15 cellular contexts compared by ENCODE assay signal in genomic region chrX:107574054-107574683, GRCh38. TPM values are rescaled to one million over a fixed set of nuclear protein-coding genes. Genes with fewer than 3 reads are reported as not detected.
DNase-seq lines count a peak whose midpoint lies in the region; ATAC-seq and TF ChIP-seq lines count a peak whose summit lies in the region.
"Had no signal": no experiment of that assay in that cellular context is flagged by ENCODE, and none has a peak within 500 bp of the region (broad histone marks: within the 10 kb centered on the region; RNA-seq: fewer than 3 reads in every experiment).

No MANE protein-coding gene starts in this region.

- H3K4me2 ChIP-seq in PC-9 (peak overlapping the region; percentile 62), osteoblast (ENCODE audit: insufficient read depth, low read length) (peak overlapping the region; percentile 24)

- H3F3A ChIP-seq in PC-9 (ENCODE audit: insufficient read depth, low read depth): peaks cover 39% of the 10 kb centered on the region

- H3K27me3 ChIP-seq in PC-9 (ENCODE audit: insufficient read depth, low read depth) (no peaks in the 10 kb centered on the region), osteoblast (ENCODE audit: insufficient read depth, low read length) (peaks cover 5% of the 10 kb centered on the region), lower lobe of right lung (ENCODE audit: low read depth) (no peaks in the 10 kb centered on the region)
- H3K27me3 ChIP-seq: testis had no signal

- H3K9me2 ChIP-seq in PC-9 (ENCODE audit: insufficient read depth): no peaks in the 10 kb centered on the region

- DNase-seq in PC-9 (peak in 1 of 2 experiments; percentile 93), epithelial cell of prostate (ENCODE audit: low read depth, low spot score) (no peak), osteoblast (ENCODE audit: insufficient read length, low spot score, missing footprints) (no peak), NAMALWA (ENCODE audit: low spot score) (no peak), lower lobe of right lung (no peak)
- DNase-seq in activated T-cell treated with anti-CD3 and anti-CD28 coated beads, Interleukin-2, amount 50 U/mL, for 48 hours: no peak
- DNase-seq: naive B cell, NCI-H1048, NCI-H524, Right ventricle myocardium superior, testis, WERI-Rb-1 had no signal

- CTCF ChIA-PET in PC-9 (lab: Charles Lee): no interaction called here

- H2AFZ ChIP-seq in PC-9 (0 out of 2 replicates have a peak overlapping the region, but pooled peaks have one; percentile 2), osteoblast (ENCODE audit: low read length) (no peak overlapping the region)

- no peaks in the 10 kb centered on the region for H3K36me3 ChIP-seq in PC-9 (ENCODE audit: low read depth)
- H3K36me3 ChIP-seq in osteoblast (ENCODE audit: insufficient read depth, low read length): no peaks in the 10 kb centered on the region
- no peaks in the 10 kb centered on the region for H3K36me3 ChIP-seq in lower lobe of right lung
- H3K36me3 ChIP-seq: WERI-Rb-1 had no signal

- POLR2A ChIA-PET in PC-9 (lab: Charles Lee; ENCODE audit: unreplicated experiment): no interaction called here

- no peak overlapping the region for H3K4me3 ChIP-seq in PC-9
- no peak overlapping the region for H3K4me3 ChIP-seq in osteoblast (ENCODE audit: insufficient read depth, low read length)
- H3K4me3 ChIP-seq in lower lobe of right lung: no peak overlapping the region
- H3K4me3 ChIP-seq: testis had no signal

- ATAC-seq in GM18499 (IDR thresholded peaks at IDR 0.05; ENCODE audit: insufficient read depth, unreplicated experiment) (peak; percentile 38), HG03135 (IDR thresholded peaks at IDR 0.05; ENCODE audit: unreplicated experiment) (no peak), lower lobe of right lung (no peak)
- ATAC-seq: sciatic nerve had no signal

- H4K20me1 ChIP-seq in PC-9 (ENCODE audit: insufficient read depth): no peaks in the 10 kb centered on the region
- H4K20me1 ChIP-seq in osteoblast (ENCODE audit: insufficient read depth, low read length): peaks cover 2% of the 10 kb centered on the region

- no TSS peak for BruUV-seq in PC-9 (replicated peaks; lab: Mats Ljungman, UMichigan)

- H3K4me1 ChIP-seq in PC-9 (replicated peaks; ENCODE audit: insufficient read depth) (peaks cover 45% of the 10 kb centered on the region), osteoblast (ENCODE audit: insufficient read depth, low read length) (peaks cover 26% of the 10 kb centered on the region), lower lobe of right lung (no peaks in the 10 kb centered on the region)
- H3K4me1 ChIP-seq: testis had no signal

- H3K9me3 ChIP-seq in PC-9 (ENCODE audit: insufficient read depth, low read depth) (peaks cover 6% of the 10 kb centered on the region), osteoblast (ENCODE audit: low read depth, low read length) (peaks cover 4% of the 10 kb centered on the region), lower lobe of right lung (no peaks in the 10 kb centered on the region)
- H3K9me3 ChIP-seq: testis had no signal

- H3K79me2 ChIP-seq in PC-9 (ENCODE audit: low read depth) (no peaks in the 10 kb centered on the region), osteoblast (ENCODE audit: insufficient read depth, low read length) (no peaks in the 10 kb centered on the region)

- intact Hi-C loops in PC-9 (cut with micrococcal nuclease; ENCODE audit: unreplicated experiment): loop anchor here (5.0 kb wide), 1 partner anchor 53 kb away; the partner anchor contains the start of gene PRPS1
- intact Hi-C loops in lower lobe of right lung (cut with DNase I): no loop called here

- TF ChIP-seq CTCF in PC-9 (conservative IDR thresholded peaks at IDR 0.05) (no peak), osteoblast (IDR thresholded peaks at IDR 0.05; ENCODE audit: extremely low read depth, low read depth, low read length) (no peak), lower lobe of right lung (IDR thresholded peaks at IDR 0.05) (no peak)

- H3K27ac ChIP-seq in PC-9 (peak overlapping the region; percentile 95), epithelial cell of prostate (peak overlapping the region; percentile 79), osteoblast (ENCODE audit: low read depth, low read length) (peak overlapping the region; percentile 92), lower lobe of right lung (no peak overlapping the region)
- H3K27ac ChIP-seq: testis, WERI-Rb-1 had no signal

RNA-seq across cellular contexts. Expression of gene PRPS1, which starts 54.1 kb away (rescaled TPM):
- 67.4 and 67.9 TPM in 2 replicates for total RNA-seq in PC-9 (2021)
- 30.4 and 31.5 TPM in 2 replicates for total RNA-seq in osteoblast
- 26.9 TPM for total RNA-seq in lower lobe of right lung
